Comparison of ENCODE assay signal across 8 cellular contexts in the genomic region with DNA sequence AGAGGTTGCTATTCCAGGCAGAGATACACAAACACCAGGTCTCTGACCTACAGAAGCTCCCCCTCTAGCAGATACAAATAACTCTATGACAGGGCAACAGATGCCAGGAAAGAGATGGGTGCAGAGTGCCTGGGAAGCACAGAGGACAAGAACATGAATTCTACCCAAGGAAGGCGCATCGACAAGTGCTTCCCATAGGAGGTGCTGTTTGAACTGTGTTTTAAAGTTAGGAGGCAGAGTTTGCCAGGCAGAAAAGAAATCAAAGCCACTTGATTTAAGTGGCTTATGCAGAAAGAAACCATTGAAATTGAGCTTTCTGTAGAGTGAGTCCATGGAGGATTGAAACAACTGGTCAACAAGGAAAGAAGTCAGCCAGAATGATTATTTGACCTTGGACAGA. TPM values are rescaled to one million over a fixed set of nuclear protein-coding genes. Genes with fewer than 3 reads are reported as not detected.
DNase-seq lines count a peak whose midpoint lies in the region; ATAC-seq and TF ChIP-seq lines count a peak whose summit lies in the region.

No MANE protein-coding gene starts in this region.

- H3T11ph ChIP-seq in H9 (ENCODE audit: low read length) = no peak overlapping the region

- H3K4ac ChIP-seq in H9 (ENCODE audit: low read depth, low read length) = no peak overlapping the region

- H3K4me3 ChIP-seq in left lung = no peak overlapping the region

- H2BK20ac ChIP-seq in H9 (ENCODE audit: low read depth, low read length, poor library complexity, severe bottlenecking) = no peak overlapping the region

- H3K4me1 Mint-ChIP-seq in H9 = no peaks in the 10 kb centered on the region
- H3K4me1 Mint-ChIP-seq in activated CD4-positive, alpha-beta memory T cell treated with anti-CD3 and anti-CD28 coated beads, Interleukin-2, amount 10 ng/mL, durations not matched to agents 7 days and 5 days = peaks cover 52% of the 10 kb centered on the region

- H3K27me3 ChIP-seq in H9 (ENCODE audit: insufficient read depth, low read length) = no peaks in the 10 kb centered on the region
- H3K27me3 ChIP-seq in left lung = no peaks in the 10 kb centered on the region

- H3K4me1 ChIP-seq in H9 (ENCODE audit: insufficient read depth, low read length) (no peaks in the 10 kb centered on the region), left lung (peaks cover 0 to 13% of the 10 kb centered on the region in 2 donors)

- no peaks in the 10 kb centered on the region for H3K36me3 Mint-ChIP-seq in H9 (ENCODE audit: insufficient read depth in 1 of 3, low read depth in 3 of 3)
- H3K36me3 Mint-ChIP-seq in activated CD4-positive, alpha-beta memory T cell treated with anti-CD3 and anti-CD28 coated beads, Interleukin-2, amount 10 ng/mL, durations not matched to agents 7 days and 5 days (ENCODE audit: low read depth) = peaks cover 12% of the 10 kb centered on the region

- no peak overlapping the region for H4K91ac ChIP-seq in H9 (ENCODE audit: insufficient read length, low read depth, low read length)

- H4K5ac ChIP-seq in H9 (ENCODE audit: insufficient read length, low read depth, low read length) = no peak overlapping the region

- no peaks in the 10 kb centered on the region for H3K79me1 ChIP-seq in H9 (ENCODE audit: insufficient read depth, low read depth, low read length, poor library complexity, severe bottlenecking)

- intact Hi-C loops in left lung (cut with DNase I) = no loop called here
- intact Hi-C loops in left colon (cut with DNase I, micrococcal nuclease) = no loop called here

- no peak overlapping the region for H2BK120ac ChIP-seq in H9 (ENCODE audit: low read depth, low read length, poor library complexity, severe bottlenecking)

- no peak overlapping the region for H3K56ac ChIP-seq in H9 (ENCODE audit: insufficient read length, low read depth, low read length)

- H4K8ac ChIP-seq in H9 (replicated peaks; ENCODE audit: insufficient read length, low read depth, low read length) = no peak overlapping the region

- TF ChIP-seq CTCF in H9 (conservative IDR thresholded peaks at IDR 0.05) = peak; percentile 75
- TF ChIP-seq CTCF in left lung (IDR thresholded peaks at IDR 0.05) = peak in 1 of 2 donors; percentile 24

- peaks cover 0 to 2% of the 10 kb centered on the region in 2 experiments; a peak in 2 of 5 replicates for H3K9me3 Mint-ChIP-seq in H9
- peaks cover 24% of the 10 kb centered on the region for H3K9me3 Mint-ChIP-seq in activated CD4-positive, alpha-beta memory T cell treated with anti-CD3 and anti-CD28 coated beads, Interleukin-2, amount 10 ng/mL, durations not matched to agents 7 days and 5 days

- H4K20me1 ChIP-seq in H9 (ENCODE audit: control insufficient read depth, insufficient read depth, insufficient read length) = no peaks in the 10 kb centered on the region

- no peak overlapping the region for H3K27ac Mint-ChIP-seq in H9
- H3K27ac Mint-ChIP-seq in activated CD4-positive, alpha-beta memory T cell treated with anti-CD3 and anti-CD28 coated beads, Interleukin-2, amount 10 ng/mL, durations not matched to agents 7 days and 5 days = no peak overlapping the region

- H3K4me2 ChIP-seq in H9 (ENCODE audit: insufficient read depth, insufficient read length, low read length) = no peak overlapping the region

- H3K4me3 Mint-ChIP-seq in H9 = no peak overlapping the region
- H3K4me3 Mint-ChIP-seq in activated CD4-positive, alpha-beta memory T cell treated with anti-CD3 and anti-CD28 coated beads, Interleukin-2, amount 10 ng/mL, durations not matched to agents 7 days and 5 days = no peak overlapping the region

- H3K27ac ChIP-seq in H9 (ENCODE audit: insufficient read length, low read depth, low read length) = no peak overlapping the region
- no peak overlapping the region for H3K27ac ChIP-seq in left lung

- H2BK5ac ChIP-seq in H9 (ENCODE audit: insufficient read length, low read length) = no peak overlapping the region

- no CpG with 5 or more reads among the region's 2 CpGs for WGBS in H9 (ENCODE audit: extremely low coverage, insufficient read length, low lambda C conversion rate)

- no peaks in the 10 kb centered on the region for H3K9me3 ChIP-seq in H9 (ENCODE audit: control insufficient read depth, low read depth, low read length)
- H3K9me3 ChIP-seq in left lung = peaks cover 0 to 15% of the 10 kb centered on the region in 2 donors

- CTCF ChIA-PET in activated CD4-positive, alpha-beta memory T cell treated with anti-CD3 and anti-CD28 coated beads, Interleukin-2, amount 10 ng/mL, durations not matched to agents 7 days and 5 days (lab: Charles Lee) = interaction anchor here (0.8 to 1.5 kb wide), 3 partner anchors 26 to 315 kb away, joined by 3 read pairs; no protein-coding TSS in a partner anchor

- H3K9ac ChIP-seq in H9 (ENCODE audit: extremely low read depth, insufficient read length, low read length) = no peak overlapping the region

- POLR2A ChIA-PET in activated CD4-positive, alpha-beta memory T cell treated with anti-CD3 and anti-CD28 coated beads, Interleukin-2, amount 10 ng/mL, durations not matched to agents 7 days and 5 days (lab: Charles Lee) = interaction anchor here (1.7 kb wide), 1 partner anchor 36 kb away, joined by 3 read pairs; no protein-coding TSS in a partner anchor

- no peak overlapping the region for H2BK12ac ChIP-seq in H9 (ENCODE audit: insufficient read length, low read depth, low read length)

- no peak overlapping the region for H2AFZ ChIP-seq in H9 (ENCODE audit: low read length)

- H3K23me2 ChIP-seq in H9 (ENCODE audit: insufficient read length, low read depth, low read length, poor library complexity, severe bottlenecking) = no peaks in the 10 kb centered on the region

- DNase-seq in COLO668 (lab: John Stamatoyannopoulos, UW; ENCODE audit: unreplicated experiment) (peak; percentile 1), H9 (peak; percentile 52), left lung (no peak), GDM1 (lab: John Stamatoyannopoulos, UW) (no peak), left colon (no peak)
- peak; percentile 26 for DNase-seq in activated CD4-positive, alpha-beta memory T cell treated with anti-CD3 and anti-CD28 coated beads, Interleukin-2, amount 10 ng/mL, durations not matched to agents 7 days and 5 days

- H3K18ac ChIP-seq in H9 (ENCODE audit: insufficient read length, low read depth, low read length) = no peak overlapping the region

- H3K14ac ChIP-seq in H9 (ENCODE audit: insufficient read depth, low read length) = no peak overlapping the region

- no peaks in the 10 kb centered on the region for H3K36me3 ChIP-seq in left lung

- H3K79me2 ChIP-seq in H9 (ENCODE audit: insufficient read depth, low read length) = no peaks in the 10 kb centered on the region

- no peak overlapping the region for H2AK5ac ChIP-seq in H9 (ENCODE audit: insufficient read length, low read length)

- H3K27me3 Mint-ChIP-seq in H9 (ENCODE audit: low read depth) = no peaks in the 10 kb centered on the region
- H3K27me3 Mint-ChIP-seq in activated CD4-positive, alpha-beta memory T cell treated with anti-CD3 and anti-CD28 coated beads, Interleukin-2, amount 10 ng/mL, durations not matched to agents 7 days and 5 days = peaks cover 21% of the 10 kb centered on the region

- no peak overlapping the region for H3K23ac ChIP-seq in H9 (ENCODE audit: insufficient read length, low read depth, low read length)

- no peak overlapping the region for H2BK15ac ChIP-seq in H9 (ENCODE audit: low read depth, low read length)

- ATAC-seq in left lung (peak; percentile 31), GM18520 (IDR thresholded peaks at IDR 0.05; ENCODE audit: unreplicated experiment) (no peak), left colon (no peak), GM19324 (IDR thresholded peaks at IDR 0.05; ENCODE audit: low FRiP score, unreplicated experiment) (no peak)

RNA-seq across cellular contexts. Expression of gene EGR2, which starts 35.3 kb away (rescaled TPM):
- total RNA-seq in H9 (2021) (2.6 and 3.0 TPM in 2 replicates), left lung (10 to 100 TPM; 11.6 to 14.2 TPM), left colon (1 to 10 TPM; 1.1 to 1.2 TPM)
- 1 to 10 TPM; 4.8 to 6.4 TPM for total RNA-seq in activated CD4-positive, alpha-beta memory T cell treated with anti-CD3 and anti-CD28 coated beads, Interleukin-2, amount 10 ng/mL, durations not matched to agents 7 days and 5 days

RNA-seq across cellular contexts. Expression of gene ADO, which starts 46.9 kb away (rescaled TPM):
- total RNA-seq in H9 (2021) = 30.5 and 31.6 TPM in 2 replicates
- 10 to 100 TPM; 21.8 to 22.2 TPM for total RNA-seq in activated CD4-positive, alpha-beta memory T cell treated with anti-CD3 and anti-CD28 coated beads, Interleukin-2, amount 10 ng/mL, durations not matched to agents 7 days and 5 days
- 10 to 100 TPM; 17.0 to 19.3 TPM for total RNA-seq in left lung
- 10 to 100 TPM; 11.4 to 12.9 TPM for total RNA-seq in left colon

Comparison
In these comparisons a context has a peak if more than half of its experiments do, and no peak if none do; other contexts are left out.
1. DNase-seq: peak in COLO668 (single experiment), H9 (single experiment) and activated CD4-positive, alpha-beta memory T cell treated with anti-CD3 and anti-CD28 coated beads, Interleukin-2, amount 10 ng/mL, durations not matched to agents 7 days and 5 days (single experiment); none in left lung (0 of 2), GDM1 (single experiment) and left colon (0 of 2).